Comparison of ENCODE assay signal across 1 cellular context in genomic region chr18:48979944-48980890, GRCh38.
TF ChIP-seq lines count a peak whose summit lies in the region.

No MANE protein-coding gene starts in this region.

TF ChIP-seq in GM23338, 12 proteins besides CTCF, POLR2A, EP300 and RAD21 (continued from another document):
- TF ChIP-seq ZNF462 (CRISPR knock-in tag; IDR thresholded peaks at IDR 0.05): no peak
- no peak for TF ChIP-seq EZH2 (IDR thresholded peaks at IDR 0.05; ENCODE audit: low read depth, unreplicated experiment)
- no peak for TF ChIP-seq REST (IDR thresholded peaks at IDR 0.05; ENCODE audit: unreplicated experiment)
- TF ChIP-seq EZH2phosphoT487 (IDR thresholded peaks at IDR 0.05; ENCODE audit: unreplicated experiment): no peak
- no peak for TF ChIP-seq POLR2AphosphoS5 (IDR thresholded peaks at IDR 0.05; ENCODE audit: low read depth)
